Comparison of ENCODE assay signal across 1 cellular context in the genomic region with DNA sequence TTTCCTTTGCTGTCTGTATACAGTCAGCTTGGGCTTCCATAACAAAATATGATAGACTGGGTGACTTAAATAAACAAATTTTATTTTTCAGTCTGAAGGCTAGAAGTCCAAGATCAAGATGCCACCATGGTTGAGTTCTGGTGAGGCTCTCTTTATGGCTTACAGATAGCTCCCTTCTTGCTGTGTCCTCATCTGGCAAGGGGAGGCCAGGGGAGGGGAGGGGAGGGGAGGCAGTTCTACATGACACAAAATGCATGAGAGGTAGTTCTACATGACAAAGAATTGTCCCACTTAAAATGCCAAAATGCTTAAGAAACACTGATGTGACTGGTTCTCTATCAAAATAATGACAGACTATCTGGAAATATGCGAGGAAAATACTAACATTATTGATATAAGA.
TF ChIP-seq lines count a peak whose summit lies in the region.

No MANE protein-coding gene starts in this region.

TF ChIP-seq in endothelial cell of umbilical vein, 7 proteins besides CTCF, POLR2A, EP300 and RAD21:
- TF ChIP-seq EZH2 (IDR thresholded peaks at IDR 0.05; ENCODE audit: borderline replicate concordance, low read depth, low read length, severe bottlenecking) (no peak), POLR2AphosphoS5 (IDR thresholded peaks at IDR 0.05; ENCODE audit: insufficient read depth, low read depth, low read length) (no peak), GATA2 (IDR thresholded peaks at IDR 0.05; ENCODE audit: insufficient read depth, insufficient read length, low read depth, low read length) (no peak), JUN (IDR thresholded peaks at IDR 0.05; ENCODE audit: borderline replicate concordance, insufficient read depth, insufficient read length, low read depth) (no peak), MYC (IDR thresholded peaks at IDR 0.05; ENCODE audit: low read depth, low read length) (no peak), FOS (IDR thresholded peaks at IDR 0.05; ENCODE audit: borderline replicate concordance, insufficient read depth, low read length) (no peak)
- TF ChIP-seq, protein P1, sequence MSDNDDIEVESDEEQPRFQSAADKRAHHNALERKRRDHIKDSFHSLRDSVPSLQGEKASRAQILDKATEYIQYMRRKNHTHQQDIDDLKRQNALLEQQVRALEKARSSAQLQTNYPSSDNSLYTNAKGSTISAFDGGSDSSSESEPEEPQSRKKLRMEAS (IDR thresholded peaks at IDR 0.05; ENCODE audit: insufficient read depth, insufficient read length): no peak
TF ChIP-seq in endothelial cell of umbilical vein: peak in this region for 0.
